1 cellular context compared by ENCODE assay signal in genomic region chr1:160220301-160220700, GRCh38.
TF ChIP-seq lines count a peak whose summit lies in the region.

No MANE protein-coding gene starts in this region.

TF ChIP-seq in WTC11, 78 proteins besides CTCF, POLR2A, EP300 and RAD21 (continued from another document):
- TF ChIP-seq, protein P1, sequence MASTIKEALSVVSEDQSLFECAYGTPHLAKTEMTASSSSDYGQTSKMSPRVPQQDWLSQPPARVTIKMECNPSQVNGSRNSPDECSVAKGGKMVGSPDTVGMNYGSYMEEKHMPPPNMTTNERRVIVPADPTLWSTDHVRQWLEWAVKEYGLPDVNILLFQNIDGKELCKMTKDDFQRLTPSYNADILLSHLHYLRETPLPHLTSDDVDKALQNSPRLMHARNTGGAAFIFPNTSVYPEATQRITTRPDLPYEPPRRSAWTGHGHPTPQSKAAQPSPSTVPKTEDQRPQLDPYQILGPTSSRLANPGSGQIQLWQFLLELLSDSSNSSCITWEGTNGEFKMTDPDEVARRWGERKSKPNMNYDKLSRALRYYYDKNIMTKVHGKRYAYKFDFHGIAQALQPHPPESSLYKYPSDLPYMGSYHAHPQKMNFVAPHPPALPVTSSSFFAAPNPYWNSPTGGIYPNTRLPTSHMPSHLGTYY (CRISPR knock-in tag; IDR thresholded peaks at IDR 0.05), result no peak
- TF ChIP-seq FOXP1 (CRISPR knock-in tag; IDR thresholded peaks at IDR 0.05; ENCODE audit: borderline replicate concordance) (no peak), MYBL2 (CRISPR knock-in tag; IDR thresholded peaks at IDR 0.05) (no peak), ZNF121 (CRISPR knock-in tag; IDR thresholded peaks at IDR 0.05) (no peak), OVOL2 (CRISPR knock-in tag; IDR thresholded peaks at IDR 0.05; ENCODE audit: borderline replicate concordance) (no peak), ELF4 (CRISPR knock-in tag; IDR thresholded peaks at IDR 0.05; ENCODE audit: low read depth) (no peak)
